Comparison of ENCODE assay signal across 37 cellular contexts in the genomic region with DNA sequence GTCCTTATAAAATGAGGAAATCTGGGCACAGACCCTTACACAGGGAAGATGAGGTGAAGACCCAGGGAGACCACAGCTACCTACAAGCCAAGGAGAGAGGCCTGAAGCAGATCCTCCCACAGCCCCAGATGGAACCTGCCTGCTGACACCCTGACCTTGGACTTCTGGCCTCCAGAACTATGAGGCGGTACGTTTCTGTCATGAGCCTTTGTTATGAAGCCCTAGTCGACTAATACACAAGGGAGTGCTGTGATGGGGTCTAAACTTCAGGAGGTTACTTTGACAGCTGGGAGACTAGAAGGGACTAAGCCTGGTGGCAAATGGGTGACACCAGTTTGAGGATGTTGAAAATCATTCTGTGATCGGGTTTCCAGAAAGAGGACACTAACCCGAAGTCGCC.
"Had no signal": no experiment of that assay in that cellular context is flagged by ENCODE, and none has a peak within 500 bp of the region (broad histone marks: within the 10 kb centered on the region; RNA-seq: fewer than 3 reads in every experiment).

No MANE protein-coding gene starts in this region.

- H3K27ac ChIP-seq: adrenal gland, body of pancreas, brain microvascular endothelial cell, breast epithelium, WERI-Rb-1 had no signal

- H3K27ac Mint-ChIP-seq: activated B cell treated with CpG ODN at 0.5 μM for 24 hours; activated CD4-positive, alpha-beta memory T cell treated with anti-CD3 and anti-CD28 coated beads for 36 hours; activated CD4-positive, alpha-beta T cell treated with anti-CD3 and anti-CD28 coated beads, Interleukin-2, amount 10 ng/mL, durations not matched to agents 24 days and 14 days; activated CD8-positive, alpha-beta T cell treated with anti-CD3 and anti-CD28 coated beads for 36 hours; activated naive CD4-positive, alpha-beta T cell treated with anti-CD3 and anti-CD28 coated beads for 36 hours; activated naive CD4-positive, alpha-beta T cell treated with anti-CD3 and anti-CD28 coated beads, Interleukin-2, amount 50 U/mL, for 72 hours; activated naive CD8-positive, alpha-beta T cell treated with anti-CD3 and anti-CD28 coated beads for 36 hours; activated T-cell treated with anti-CD3 and anti-CD28 coated beads, Interleukin-2, amount 50 U/mL, for 72 hours; activated T-helper 1 cell treated with anti-CD3 and anti-CD28 coated beads, Interleukin-12 subunit alpha, Interleukin-12 subunit beta, Interleukin-2, Interleukin-4 antibody, amounts not matched to agents 30 ng/mL and 10 ng/mL and 1 ng/mL, durations not matched to agents 14 hours and 24 hours and 36 hours; activated T-helper 17 cell treated with anti-CD3 and anti-CD28 coated beads, Interleukin-2, amount 50 U/mL, for 72 hours; T-helper 1 cell treated with Interleukin-12 subunit alpha and Interleukin-12 subunit beta and Interleukin-4 antibody, amounts not matched to agents 30 μg/mL and 1 μg/mL, for 36 hours; T-helper 2 cell treated with Interferon-gamma antibody and Interleukin-4, amounts not matched to agents 5 μg/mL and 100 μg/mL, for 36 hours had no signal

- H3K9me3 ChIP-seq: adrenal gland, body of pancreas, breast epithelium had no signal

- DNase-seq: activated B cell treated with CpG ODN at 0.5 μM for 24 hours; activated CD4-positive, alpha-beta memory T cell treated with anti-CD3 and anti-CD28 coated beads for 36 hours; activated CD4-positive, alpha-beta T cell treated with anti-CD3 and anti-CD28 coated beads for 4 hours; activated CD4-positive, alpha-beta T cell treated with anti-CD3 and anti-CD28 coated beads, Interleukin-2, amount 10 ng/mL, durations not matched to agents 24 days and 14 days; activated CD4-positive, alpha-beta T cell treated with anti-CD3 and anti-CD28 coated beads, Interleukin-2, amount 50 U/mL, for 1 hour; activated CD4-positive, alpha-beta T cell treated with anti-CD3 and anti-CD28 coated beads, Interleukin-2, amount 50 U/mL, for 4 hours; activated CD4-positive, CD25-positive, alpha-beta regulatory T cell treated with anti-CD3 and anti-CD28 coated beads, Interleukin-2, amount 50 U/mL, for 72 hours; activated CD8-positive, alpha-beta memory T cell treated with anti-CD3 and anti-CD28 coated beads, Interleukin-2, amount 50 U/mL, for 4 hours; activated CD8-positive, alpha-beta T cell treated with anti-CD3 and anti-CD28 coated beads for 36 hours; activated effector memory CD4-positive, alpha-beta T cell treated with anti-CD3 and anti-CD28 coated beads, Interleukin-2, amount 50 U/mL, for 16 hours; activated gamma-delta T cell treated with Interleukin-2 at 50 U/mL for 16 hours; activated naive CD4-positive, alpha-beta T cell; activated naive CD4-positive, alpha-beta T cell treated with anti-CD3 and anti-CD28 coated beads for 36 hours; activated naive CD4-positive, alpha-beta T cell treated with anti-CD3 and anti-CD28 coated beads, Interleukin-2, amount 50 U/mL, for 16 hours; activated naive CD8-positive, alpha-beta T cell treated with anti-CD3 and anti-CD28 coated beads for 36 hours; activated T-cell treated with anti-CD3 and anti-CD28 coated beads for 4 hours; activated T-cell treated with anti-CD3 and anti-CD28 coated beads, Interleukin-2, amount 50 U/mL, for 1 hour; activated T-cell treated with anti-CD3 and anti-CD28 coated beads, Interleukin-2, amount 50 U/mL, for 4 hours; activated T-cell treated with anti-CD3 and anti-CD28 coated beads, Interleukin-2, amount 50 U/mL, for 72 hours; adrenal gland; amniotic stem cell; aorta; body of pancreas; brain microvascular endothelial cell; central memory CD4-positive, alpha-beta T cell; cerebellar nuclear complex; T-helper 1 cell; T-helper 2 cell; T-helper 9 cell; WERI-Rb-1 had no signal

- ATAC-seq: activated CD8-positive, alpha-beta T cell treated with anti-CD3 and anti-CD28 coated beads for 36 hours; activated naive CD4-positive, alpha-beta T cell treated with anti-CD3 and anti-CD28 coated beads, Interleukin-2, amount 50 U/mL, for 72 hours; activated T-cell treated with anti-CD3 and anti-CD28 coated beads, Interleukin-2, amount 50 U/mL, for 4 hours; activated T-cell treated with anti-CD3 and anti-CD28 coated beads, Interleukin-2, amount 50 U/mL, for 72 hours; activated T-helper 17 cell treated with anti-CD3 and anti-CD28 coated beads, Interleukin-2, amount 50 U/mL, for 72 hours; body of pancreas had no signal

- H3K36me3 Mint-ChIP-seq: activated CD4-positive, alpha-beta memory T cell treated with anti-CD3 and anti-CD28 coated beads for 36 hours; activated naive CD4-positive, alpha-beta T cell treated with anti-CD3 and anti-CD28 coated beads, Interleukin-2, amount 50 U/mL, for 72 hours; activated naive CD8-positive, alpha-beta T cell treated with anti-CD3 and anti-CD28 coated beads for 36 hours had no signal

- FAIRE-seq: astrocyte had no signal

- H3K36me3 ChIP-seq: adrenal gland, brain microvascular endothelial cell, breast epithelium had no signal

- H3K4me1 ChIP-seq: adrenal gland, breast epithelium had no signal

- H3K27me3 Mint-ChIP-seq: activated B cell treated with CpG ODN at 0.5 μM for 24 hours; activated CD4-positive, alpha-beta memory T cell treated with anti-CD3 and anti-CD28 coated beads for 36 hours; activated CD4-positive, alpha-beta T cell treated with anti-CD3 and anti-CD28 coated beads, Interleukin-2, amount 10 ng/mL, durations not matched to agents 24 days and 14 days; activated CD8-positive, alpha-beta T cell treated with anti-CD3 and anti-CD28 coated beads for 36 hours; activated naive CD8-positive, alpha-beta T cell treated with anti-CD3 and anti-CD28 coated beads for 36 hours; activated T-helper 17 cell treated with anti-CD3 and anti-CD28 coated beads, Interleukin-2, amount 50 U/mL, for 72 hours had no signal

- H3K9me3 Mint-ChIP-seq: activated B cell treated with CpG ODN at 0.5 μM for 24 hours; activated CD4-positive, alpha-beta memory T cell treated with anti-CD3 and anti-CD28 coated beads for 36 hours; activated CD4-positive, alpha-beta T cell treated with anti-CD3 and anti-CD28 coated beads, Interleukin-2, amount 10 ng/mL, durations not matched to agents 24 days and 14 days; activated CD8-positive, alpha-beta T cell treated with anti-CD3 and anti-CD28 coated beads for 36 hours; activated naive CD4-positive, alpha-beta T cell treated with anti-CD3 and anti-CD28 coated beads for 36 hours; activated naive CD4-positive, alpha-beta T cell treated with anti-CD3 and anti-CD28 coated beads, Interleukin-2, amount 50 U/mL, for 72 hours; activated naive CD8-positive, alpha-beta T cell treated with anti-CD3 and anti-CD28 coated beads for 36 hours; activated T-cell treated with anti-CD3 and anti-CD28 coated beads, Interleukin-2, amount 50 U/mL, for 4 hours; activated T-cell treated with anti-CD3 and anti-CD28 coated beads, Interleukin-2, amount 50 U/mL, for 72 hours; activated T-helper 1 cell treated with anti-CD3 and anti-CD28 coated beads, Interleukin-12 subunit alpha, Interleukin-12 subunit beta, Interleukin-2, Interleukin-4 antibody, amounts not matched to agents 30 ng/mL and 10 ng/mL and 1 ng/mL, durations not matched to agents 14 hours and 24 hours and 36 hours; activated T-helper 17 cell treated with anti-CD3 and anti-CD28 coated beads, Interleukin-2, amount 50 U/mL, for 72 hours; T-helper 1 cell treated with Interleukin-12 subunit alpha and Interleukin-12 subunit beta and Interleukin-4 antibody, amounts not matched to agents 30 μg/mL and 1 μg/mL, for 36 hours; T-helper 2 cell treated with Interferon-gamma antibody and Interleukin-4, amounts not matched to agents 5 μg/mL and 100 μg/mL, for 36 hours had no signal

- H3K4me3 ChIP-seq: adrenal gland, body of pancreas, breast epithelium had no signal

- H3K27me3 ChIP-seq: adrenal gland, body of pancreas, brain microvascular endothelial cell, breast epithelium had no signal

- H3K4me3 Mint-ChIP-seq: activated B cell treated with CpG ODN at 0.5 μM for 24 hours; activated CD4-positive, alpha-beta memory T cell treated with anti-CD3 and anti-CD28 coated beads for 36 hours; activated CD4-positive, alpha-beta T cell treated with anti-CD3 and anti-CD28 coated beads, Interleukin-2, amount 10 ng/mL, durations not matched to agents 24 days and 14 days; activated CD8-positive, alpha-beta T cell treated with anti-CD3 and anti-CD28 coated beads for 36 hours; activated naive CD4-positive, alpha-beta T cell treated with anti-CD3 and anti-CD28 coated beads for 36 hours; activated naive CD8-positive, alpha-beta T cell treated with anti-CD3 and anti-CD28 coated beads for 36 hours; activated T-cell treated with anti-CD3 and anti-CD28 coated beads, Interleukin-2, amount 50 U/mL, for 4 hours; activated T-cell treated with anti-CD3 and anti-CD28 coated beads, Interleukin-2, amount 50 U/mL, for 72 hours; activated T-helper 1 cell treated with anti-CD3 and anti-CD28 coated beads, Interleukin-12 subunit alpha, Interleukin-12 subunit beta, Interleukin-2, Interleukin-4 antibody, amounts not matched to agents 30 ng/mL and 10 ng/mL and 1 ng/mL, durations not matched to agents 14 hours and 24 hours and 36 hours; activated T-helper 17 cell treated with anti-CD3 and anti-CD28 coated beads, Interleukin-2, amount 50 U/mL, for 72 hours; T-helper 1 cell treated with Interleukin-12 subunit alpha and Interleukin-12 subunit beta and Interleukin-4 antibody, amounts not matched to agents 30 μg/mL and 1 μg/mL, for 36 hours; T-helper 2 cell treated with Interferon-gamma antibody and Interleukin-4, amounts not matched to agents 5 μg/mL and 100 μg/mL, for 36 hours had no signal
